28 cellular contexts compared by ENCODE assay signal in genomic region chr3:99656606-99657005, GRCh38. TPM values are rescaled to one million over a fixed set of nuclear protein-coding genes. Genes with fewer than 3 reads are reported as not detected.
DNase-seq lines count a peak whose midpoint lies in the region; ATAC-seq and TF ChIP-seq lines count a peak whose summit lies in the region.
"Had no signal": no experiment of that assay in that cellular context is flagged by ENCODE, and none has a peak within 500 bp of the region (broad histone marks: within the 10 kb centered on the region; RNA-seq: fewer than 3 reads in every experiment).

No MANE protein-coding gene starts in this region.

- ATAC-seq in IMR-90 (ENCODE audit: low read depth): no peak
- ATAC-seq in sciatic nerve: peak; percentile 23
- ATAC-seq: heart right ventricle; left cardiac atrium; naive thymus-derived CD8-positive, alpha-beta T cell; stimulated activated effector memory CD8-positive, alpha-beta T cell treated with anti-CD3 and anti-CD28 coated beads, Interleukin-12 subunit alpha, Interleukin-12 subunit beta, amount 100 ng/mL, for 72 hours had no signal

- no peak overlapping the region for H2AFZ ChIP-seq in IMR-90 (replicated peaks; ENCODE audit: low read length, poor library complexity)

- H3K4me2 ChIP-seq in IMR-90 (ENCODE audit: low read depth, low read length): no peak overlapping the region

- H3K9me3 ChIP-seq in IMR-90 (ENCODE audit: control insufficient read depth, insufficient read depth, low read length): no peaks in the 10 kb centered on the region
- H3K9me3 ChIP-seq: heart right ventricle, testis had no signal

- no peak overlapping the region for H4K91ac ChIP-seq in IMR-90 (ENCODE audit: insufficient read depth, low read depth, low read length)

- peaks cover 16% of the 10 kb centered on the region for H3K9me1 ChIP-seq in IMR-90 (ENCODE audit: insufficient read depth, low read length)

- peak overlapping the region; percentile 51; the same call in 1 of the 2 replicates for H4K5ac ChIP-seq in IMR-90 (ENCODE audit: low read depth, low read length)

- H3K27ac ChIP-seq in IMR-90 (ENCODE audit: insufficient read depth, low read length): no peak overlapping the region
- H3K27ac ChIP-seq: testis had no signal

- 0 out of 2 replicates have a peak overlapping the region, but pooled peaks have one; percentile 21 for H2AK5ac ChIP-seq in IMR-90 (ENCODE audit: low read depth, low read length)

- POLR2A ChIA-PET in IMR-90 (lab: Charles Lee; ENCODE audit: unreplicated experiment): no interaction called here

- H2BK120ac ChIP-seq in IMR-90 (ENCODE audit: low read depth, low read length): no peak overlapping the region

- DNase-seq in IMR-90 (no peak), amniotic epithelial cell (ENCODE audit: low read depth) (peak; percentile 47), fibroblast of mammary gland (ENCODE audit: low read depth) (peak; percentile 79), sciatic nerve (ENCODE audit: low spot score) (no peak), NCI-H82 (lab: John Stamatoyannopoulos, UW) (no peak), DMS 273 treated with DMSO at 0.1 percent for 48 hours (lab: John Stamatoyannopoulos, UW) (no peak)
- no peak for DNase-seq in activated CD4-positive, alpha-beta T cell treated with anti-CD3 and anti-CD28 coated beads, Interleukin-2, amount 50 U/mL, for 4 hours
- DNase-seq in central memory CD4-positive, alpha-beta T cell: no peak
- DNase-seq: activated CD4-positive, CD25-positive, alpha-beta regulatory T cell treated with anti-CD3 and anti-CD28 coated beads, Interleukin-2, amount 50 U/mL, for 72 hours; activated naive CD4-positive, alpha-beta T cell treated with anti-CD3 and anti-CD28 coated beads, Interleukin-2, amount 10 ng/mL, durations not matched to agents 7 days and 5 days; activated T-cell treated with anti-CD3 and anti-CD28 coated beads, Interleukin-2, amount 50 U/mL, for 48 hours; aorta; CD4-positive, alpha-beta T cell; DMS153; GF-D8; HCEC 1CT; heart right ventricle; KBM-7; left cardiac atrium; mesendoderm; MV-4-11; naive thymus-derived CD8-positive, alpha-beta T cell; NCI-H524 treated with DMSO at 0.1 percent for 48 hours; posterior cingulate gyrus; stimulated activated CD4-positive, alpha-beta T cell treated with anti-CD3 and anti-CD28 coated beads, Interleukin-1b, Interleukin-23, amount 100 ng/mL, for 48 hours; SW 1271; testis had no signal

- peaks cover 38 to 60% of the 10 kb centered on the region in 2 experiments for H3K79me1 ChIP-seq in IMR-90 (ENCODE audit: low read depth in 1 of 2, low read length in 2 of 2)

- intact Hi-C loops in IMR-90 (cut with micrococcal nuclease) (no loop called here), sciatic nerve (cut with DNase I) (no loop called here)

- H2BK5ac ChIP-seq in IMR-90 (ENCODE audit: low read depth, low read length, poor library complexity, severe bottlenecking): peak overlapping the region; percentile 42

- no peak overlapping the region for H3K4me3 ChIP-seq in IMR-90 (ENCODE audit: insufficient read depth, low read depth, low read length)
- no peak overlapping the region for H3K4me3 ChIP-seq in fibroblast of mammary gland (ENCODE audit: control insufficient read depth, low read depth, low read length)
- H3K4me3 ChIP-seq: heart right ventricle, testis had no signal

- BruUV-seq in IMR-90 (replicated peaks; lab: Mats Ljungman, UMichigan): no TSS peak

- H3K56ac ChIP-seq in IMR-90 (ENCODE audit: extremely low read depth, insufficient read depth, low read length): no peak overlapping the region

- TF ChIP-seq RAD21 in IMR-90 (IDR thresholded peaks at IDR 0.05; ENCODE audit: low read length): no peak

- peaks cover 12% of the 10 kb centered on the region for H3K4me1 ChIP-seq in IMR-90 (ENCODE audit: control insufficient read depth, insufficient read depth, low read length)
- H3K4me1 ChIP-seq: testis had no signal

- WGBS in IMR-90 (ENCODE audit: extremely low coverage in 2 of 2, insufficient read length in 1 of 2), 2 experiments: no CpG with 5 or more reads among the region's 4 CpGs

- no peak overlapping the region for H3K23ac ChIP-seq in IMR-90 (ENCODE audit: low read depth, low read length)

- H3K27me3 ChIP-seq in IMR-90 (ENCODE audit: control insufficient read depth, insufficient read depth, low read length): no peaks in the 10 kb centered on the region
- H3K27me3 ChIP-seq: heart right ventricle, testis had no signal

- TF ChIP-seq CTCF in IMR-90 (conservative IDR thresholded peaks at IDR 0.05; ENCODE audit: low read depth, low read length) (no peak), fibroblast of mammary gland (conservative IDR thresholded peaks at IDR 0.05; ENCODE audit: control insufficient read depth, insufficient read depth, low read depth, low read length) (no peak)

- no peak overlapping the region for H2AK9ac ChIP-seq in IMR-90 (replicated peaks; ENCODE audit: low read depth, low read length, poor library complexity)

- in situ Hi-C loops in IMR-90 (cut with MboI; ENCODE audit: low sequenced_read_pairs): no loop called here

- peaks cover 1% of the 10 kb centered on the region; the same call in 1 of the 2 replicates for H3K36me3 ChIP-seq in IMR-90 (ENCODE audit: control insufficient read depth, insufficient read depth, low read length)
- H3K36me3 ChIP-seq: heart right ventricle had no signal

- no peak overlapping the region for H4K8ac ChIP-seq in IMR-90 (ENCODE audit: low read depth in 2 of 2, low read length in 2 of 2)

- H3K14ac ChIP-seq in IMR-90 (replicated peaks; ENCODE audit: low read depth, low read length): no peak overlapping the region

- dilution Hi-C loops in IMR-90 (cut with HindIII; ENCODE audit: low sequenced_read_pairs, unreplicated experiment): no loop called here

- no peak overlapping the region for H3K9ac ChIP-seq in IMR-90 (ENCODE audit: low read depth, low read length)

- H2BK20ac ChIP-seq in IMR-90 (ENCODE audit: low read depth, low read length): 0 out of 2 replicates have a peak overlapping the region, but pooled peaks have one; percentile 23

- no peak overlapping the region for H3K4ac ChIP-seq in IMR-90 (ENCODE audit: low read depth, low read length)

- H2BK15ac ChIP-seq in IMR-90 (ENCODE audit: low read depth, low read length): no peak overlapping the region; the same call in 2 of the 3 replicates

- no peak for TF ChIP-seq POLR2A in IMR-90 (IDR thresholded peaks at IDR 0.05; ENCODE audit: low read depth, low read length)

- H3K18ac ChIP-seq in IMR-90 (ENCODE audit: low read depth, low read length): peak overlapping the region; percentile 59; the same call in 1 of the 2 replicates

- no peaks in the 10 kb centered on the region for H4K20me1 ChIP-seq in IMR-90 (ENCODE audit: insufficient read depth, low read length)

- CTCF ChIA-PET in IMR-90 (lab: Yijun Ruan, JAX): interaction anchor here (0.6 to 2.6 kb wide), 4 partner anchors 11 to 43 kb away, joined by 3 to 12 read pairs (median 6); no protein-coding TSS in a partner anchor

TF ChIP-seq in IMR-90, 13 proteins besides CTCF, POLR2A, EP300 and RAD21:
- TF ChIP-seq CEBPB (IDR thresholded peaks at IDR 0.05; ENCODE audit: low read depth, low read length): no peak
- no peak for TF ChIP-seq CHD1 (IDR thresholded peaks at IDR 0.05; ENCODE audit: low read depth, low read length)
TF ChIP-seq in IMR-90: peak in this region for 0.

RNA-seq across cellular contexts. Expression of gene COL8A1, which starts 18.2 kb away (rescaled TPM):
- 109 and 119 TPM in 2 replicates for total RNA-seq in IMR-90 (2012; rRNA removed)
- polyA plus RNA-seq in IMR-90 (2012; rRNA removed): 133 and 151 TPM in 2 replicates
- polyA plus RNA-seq in IMR-90 (2012; cell fraction: cytosol; rRNA removed): 59.3 and 60.5 TPM in 2 replicates
- 44.8 and 87.0 TPM in 2 replicates for polyA plus RNA-seq in IMR-90 (2012; cell fraction: nucleus; rRNA removed; ENCODE audit: low replicate concordance)
- 114 TPM for total RNA-seq in sciatic nerve
- total RNA-seq: CD4-positive, alpha-beta T cell had no signal
- polyA plus RNA-seq: naive thymus-derived CD8-positive, alpha-beta T cell had no signal

Comparison
In these comparisons a context has a peak if more than half of its experiments do, and no peak if none do; other contexts are left out.
1. DNase-seq: peak in amniotic epithelial cell (single experiment) and fibroblast of mammary gland (single experiment); none in IMR-90 (single experiment), sciatic nerve (single experiment), NCI-H82 (single experiment), activated CD4-positive, alpha-beta T cell treated with anti-CD3 and anti-CD28 coated beads, Interleukin-2, amount 50 U/mL, for 4 hours (0 of 2), central memory CD4-positive, alpha-beta T cell (single experiment) and DMS 273 treated with DMSO at 0.1 percent for 48 hours (single experiment).